ENCODE assay signal across 23 cellular contexts in the genomic region with DNA sequence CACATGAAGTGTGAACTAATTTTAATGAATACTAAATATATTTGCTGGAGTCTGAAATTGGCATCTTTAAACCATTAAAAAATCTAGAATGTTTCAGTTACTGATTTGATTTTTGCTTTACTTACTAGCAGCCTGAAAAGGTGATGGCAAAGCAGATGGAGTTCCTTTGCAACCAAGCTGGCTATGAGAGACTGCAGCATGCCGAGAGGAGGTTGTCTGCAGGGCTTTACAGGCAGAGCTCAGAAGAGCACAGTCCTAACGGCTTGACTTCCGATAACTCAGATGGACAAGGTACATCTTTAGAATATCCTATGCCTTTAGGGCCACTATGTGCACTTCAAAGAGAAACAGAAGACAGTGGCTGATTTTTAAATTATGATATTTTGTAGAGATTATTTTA. TPM values are rescaled to one million over a fixed set of nuclear protein-coding genes. Genes with fewer than 3 reads are reported as not detected.
DNase-seq lines count a peak whose midpoint lies in the region; ATAC-seq and TF ChIP-seq lines count a peak whose summit lies in the region.
"Had no signal": no experiment of that assay in that cellular context is flagged by ENCODE, and none has a peak within 500 bp of the region (broad histone marks: within the 10 kb centered on the region; RNA-seq: fewer than 3 reads in every experiment).

No MANE protein-coding gene starts in this region.

- peak overlapping the region in 9 of 59 donors; percentile 2 to 25 (median 15) for H3K4me3 ChIP-seq in dorsolateral prefrontal cortex

- H3K27me3 ChIP-seq in dorsolateral prefrontal cortex = no peaks in the 10 kb centered on the region
- H3K27me3 ChIP-seq: BE2C had no signal

- POLR2A ChIA-PET in activated CD8-positive, alpha-beta T cell treated with anti-CD3 and anti-CD28 coated beads for 36 hours (lab: Charles Lee) = interaction anchor here (1.0 kb wide), 1 partner anchor 224 kb away, joined by 3 read pairs; no protein-coding TSS in a partner anchor

- intact Hi-C loops in dorsolateral prefrontal cortex (cut with DNase I) = no loop called here
- intact Hi-C loops in activated CD8-positive, alpha-beta T cell treated with anti-CD3 and anti-CD28 coated beads for 36 hours (cut with micrococcal nuclease) = no loop called here

- no peaks in the 10 kb centered on the region for H3K27me3 Mint-ChIP-seq in activated T-helper 17 cell treated with anti-CD3 and anti-CD28 coated beads, Interleukin-2, amount 50 U/mL, for 72 hours
- H3K27me3 Mint-ChIP-seq in mesothelial cell of epicardium (ENCODE audit: low read depth) = no peaks in the 10 kb centered on the region
- H3K27me3 Mint-ChIP-seq in activated CD8-positive, alpha-beta T cell treated with anti-CD3 and anti-CD28 coated beads for 36 hours = no peaks in the 10 kb centered on the region
- H3K27me3 Mint-ChIP-seq: CD4-positive, CD25-positive, alpha-beta regulatory T cell; CD8-positive, alpha-beta memory T cell; IgD-negative memory B cell had no signal

- H3K4me3 Mint-ChIP-seq in activated T-helper 17 cell treated with anti-CD3 and anti-CD28 coated beads, Interleukin-2, amount 50 U/mL, for 72 hours = no peak overlapping the region
- no peak overlapping the region for H3K4me3 Mint-ChIP-seq in mesothelial cell of epicardium
- H3K4me3 Mint-ChIP-seq in activated CD8-positive, alpha-beta T cell treated with anti-CD3 and anti-CD28 coated beads for 36 hours = no peak overlapping the region
- H3K4me3 Mint-ChIP-seq: CD4-positive, CD25-positive, alpha-beta regulatory T cell; CD8-positive, alpha-beta memory T cell; HFFc6; IgD-negative memory B cell had no signal

- peaks cover 4% of the 10 kb centered on the region for H3K4me1 Mint-ChIP-seq in activated T-helper 17 cell treated with anti-CD3 and anti-CD28 coated beads, Interleukin-2, amount 50 U/mL, for 72 hours
- H3K4me1 Mint-ChIP-seq in mesothelial cell of epicardium = peaks cover 20% of the 10 kb centered on the region
- peaks cover 10% of the 10 kb centered on the region for H3K4me1 Mint-ChIP-seq in activated CD8-positive, alpha-beta T cell treated with anti-CD3 and anti-CD28 coated beads for 36 hours (ENCODE audit: low read depth)

- peak overlapping the region in 54 of 59 donors; percentile 3 to 78 (median 58) for H3K27ac ChIP-seq in dorsolateral prefrontal cortex

- H3K27ac Mint-ChIP-seq in activated T-helper 17 cell treated with anti-CD3 and anti-CD28 coated beads, Interleukin-2, amount 50 U/mL, for 72 hours = peak overlapping the region; percentile 22
- peak overlapping the region; percentile 21 for H3K27ac Mint-ChIP-seq in mesothelial cell of epicardium
- H3K27ac Mint-ChIP-seq in activated CD8-positive, alpha-beta T cell treated with anti-CD3 and anti-CD28 coated beads for 36 hours = no peak overlapping the region
- H3K27ac Mint-ChIP-seq: CD8-positive, alpha-beta memory T cell; HFFc6; IgD-negative memory B cell had no signal

- no peak for ATAC-seq in activated T-helper 17 cell treated with anti-CD3 and anti-CD28 coated beads, Interleukin-2, amount 50 U/mL, for 72 hours (replicated peaks)
- ATAC-seq in HG02840 (IDR thresholded peaks at IDR 0.05; ENCODE audit: low FRiP score, unreplicated experiment) = no peak
- ATAC-seq in activated CD8-positive, alpha-beta T cell treated with anti-CD3 and anti-CD28 coated beads for 36 hours = no peak
- ATAC-seq: HCT116, HepG2 had no signal

- CTCF ChIA-PET in activated CD8-positive, alpha-beta T cell treated with anti-CD3 and anti-CD28 coated beads for 36 hours (lab: Charles Lee) = no interaction called here

- in situ Hi-C loops in G401 (cut with HindIII; ENCODE audit: low sequenced_read_pairs) = no loop called here

- H3K9me3 Mint-ChIP-seq in activated T-helper 17 cell treated with anti-CD3 and anti-CD28 coated beads, Interleukin-2, amount 50 U/mL, for 72 hours = no peaks in the 10 kb centered on the region
- H3K9me3 Mint-ChIP-seq in mesothelial cell of epicardium = no peaks in the 10 kb centered on the region
- H3K9me3 Mint-ChIP-seq in activated CD8-positive, alpha-beta T cell treated with anti-CD3 and anti-CD28 coated beads for 36 hours = no peaks in the 10 kb centered on the region
- H3K9me3 Mint-ChIP-seq: CD4-positive, CD25-positive, alpha-beta regulatory T cell; CD8-positive, alpha-beta memory T cell; HFFc6; IgD-negative memory B cell had no signal

- peak; percentile 90 for DNase-seq in G401 (ENCODE audit: low spot score)
- peak in 2 of 10 donors; percentile 34 to 59 for DNase-seq in dorsolateral prefrontal cortex
- DNase-seq in mesothelial cell of epicardium (ENCODE audit: low spot score in 2 of 2, unreplicated experiment in 2 of 2) = no peak
- DNase-seq in NAMALWA (ENCODE audit: low spot score) = no peak
- DNase-seq in GM19238 (ENCODE audit: insufficient read length, low spot score) = no peak
- no peak for DNase-seq in activated CD8-positive, alpha-beta T cell treated with anti-CD3 and anti-CD28 coated beads for 36 hours
- DNase-seq: 8988T; BE2C; CD4-positive, CD25-positive, alpha-beta regulatory T cell; CD8-positive, alpha-beta memory T cell; COR-L47; DMS 273 treated with DMSO at 0.1 percent for 48 hours; DMS53; DND-41; EL; GOT3; H7; HFFc6 had no signal

- H3K36me3 Mint-ChIP-seq in activated T-helper 17 cell treated with anti-CD3 and anti-CD28 coated beads, Interleukin-2, amount 50 U/mL, for 72 hours (ENCODE audit: low read depth) = peaks cover 65% of the 10 kb centered on the region
- H3K36me3 Mint-ChIP-seq in mesothelial cell of epicardium = peaks cover 14% of the 10 kb centered on the region
- H3K36me3 Mint-ChIP-seq in activated CD8-positive, alpha-beta T cell treated with anti-CD3 and anti-CD28 coated beads for 36 hours (ENCODE audit: low read depth) = peaks cover 31% of the 10 kb centered on the region

- TF ChIP-seq CTCF in dorsolateral prefrontal cortex (IDR thresholded peaks at IDR 0.05 in 54 of 56, conservative IDR thresholded peaks at IDR 0.05 in 2 of 56; ENCODE audit: low read depth in 1 of 56, partially characterized antibody in 56 of 56) (no peak), mesothelial cell of epicardium (IDR thresholded peaks at IDR 0.05; ENCODE audit: unreplicated experiment) (no peak)
- no peak for TF ChIP-seq CTCF in activated CD8-positive, alpha-beta T cell treated with anti-CD3 and anti-CD28 coated beads for 36 hours (IDR thresholded peaks at IDR 0.05)

RNA-seq across cellular contexts. Expression of a gene that starts 36.5 kb away (rescaled TPM):
- 2.1 and 3.3 TPM in 2 replicates for total RNA-seq in G401 (2014; rRNA removed; shearing (Covaris generic))
- 10 to 100 TPM; 35.6 to 44.7 TPM for total RNA-seq in activated T-helper 17 cell treated with anti-CD3 and anti-CD28 coated beads, Interleukin-2, amount 50 U/mL, for 72 hours
- 100 to 1,000 TPM in 1 of 120 experiments, 10 to 100 TPM in 119; 42.6 to 115 (median 62.1) TPM for total RNA-seq in dorsolateral prefrontal cortex
- total RNA-seq in mesothelial cell of epicardium = 66.5 to 71.6 TPM (median 66.8 TPM) in 3 replicates
- 10 to 100 TPM; 23.0 to 24.8 TPM for total RNA-seq in activated CD8-positive, alpha-beta T cell treated with anti-CD3 and anti-CD28 coated beads for 36 hours
